8 cellular contexts compared by ENCODE assay signal in genomic region chr4:6575503-6576240, GRCh38. TPM values are rescaled to one million over a fixed set of nuclear protein-coding genes. Genes with fewer than 3 reads are reported as not detected.
DNase-seq lines count a peak whose midpoint lies in the region; ATAC-seq and TF ChIP-seq lines count a peak whose summit lies in the region.

No MANE protein-coding gene starts in this region.

- H3K4me1 Mint-ChIP-seq in HFFc6 (ENCODE audit: low read depth), result no peaks in the 10 kb centered on the region
- H3K4me1 Mint-ChIP-seq in activated CD4-positive, alpha-beta memory T cell treated with anti-CD3 and anti-CD28 coated beads, Interleukin-2, amount 10 ng/mL, durations not matched to agents 7 days and 5 days, result peaks cover 19% of the 10 kb centered on the region

- DNase-seq in HFFc6 (no peak), GM03348 (ENCODE audit: low spot score) (no peak), cerebellum (ENCODE audit: low spot score) (no peak)
- no peak for DNase-seq in activated CD4-positive, alpha-beta memory T cell treated with anti-CD3 and anti-CD28 coated beads, Interleukin-2, amount 10 ng/mL, durations not matched to agents 7 days and 5 days
- no peak for DNase-seq in stimulated activated naive CD8-positive, alpha-beta T cell treated with anti-CD3 and anti-CD28 coated beads, Interleukin-15, Interleukin-2, amounts not matched to agents 100 U/mL and 50 U/mL, for 24 hours

- no peaks in the 10 kb centered on the region for H3K4me1 ChIP-seq in iPS-15b (ENCODE audit: control insufficient read depth, insufficient read depth, low read length)

- H3K27ac Mint-ChIP-seq in HFFc6, result peak overlapping the region; percentile 59
- H3K27ac Mint-ChIP-seq in activated CD4-positive, alpha-beta memory T cell treated with anti-CD3 and anti-CD28 coated beads, Interleukin-2, amount 10 ng/mL, durations not matched to agents 7 days and 5 days, result peak overlapping the region; percentile 78

- peaks cover 9% of the 10 kb centered on the region; the same call in 1 of the 2 replicates for H3K9me3 Mint-ChIP-seq in HFFc6
- no peaks in the 10 kb centered on the region for H3K9me3 Mint-ChIP-seq in activated CD4-positive, alpha-beta memory T cell treated with anti-CD3 and anti-CD28 coated beads, Interleukin-2, amount 10 ng/mL, durations not matched to agents 7 days and 5 days

- peaks cover 35% of the 10 kb centered on the region for H3K36me3 Mint-ChIP-seq in HFFc6 (ENCODE audit: low read depth)
- H3K36me3 Mint-ChIP-seq in activated CD4-positive, alpha-beta memory T cell treated with anti-CD3 and anti-CD28 coated beads, Interleukin-2, amount 10 ng/mL, durations not matched to agents 7 days and 5 days (ENCODE audit: low read depth), result peaks cover 35% of the 10 kb centered on the region

- ATAC-seq in stimulated activated naive CD8-positive, alpha-beta T cell treated with anti-CD3 and anti-CD28 coated beads, Interleukin-15, Interleukin-2, amounts not matched to agents 100 U/mL and 50 U/mL, for 24 hours, result peak; percentile 3
- ATAC-seq in GM18868 (IDR thresholded peaks at IDR 0.05; ENCODE audit: unreplicated experiment) (no peak), GM21360 (IDR thresholded peaks at IDR 0.05; ENCODE audit: unreplicated experiment) (no peak)

- H3K4me3 ChIP-seq in iPS-15b (ENCODE audit: low read depth, low read length), result peak overlapping the region; percentile 82

- H3K27me3 ChIP-seq in iPS-15b (ENCODE audit: control insufficient read depth, insufficient read depth, low read length), result peaks cover 24% of the 10 kb centered on the region

- POLR2A ChIA-PET in activated CD4-positive, alpha-beta memory T cell treated with anti-CD3 and anti-CD28 coated beads, Interleukin-2, amount 10 ng/mL, durations not matched to agents 7 days and 5 days (lab: Charles Lee), result interaction anchor here (1.0 to 1.6 kb wide), 5 partner anchors 11 to 333 kb away, joined by 3 to 6 read pairs (median 4); no protein-coding TSS in a partner anchor

- CTCF ChIA-PET in activated CD4-positive, alpha-beta memory T cell treated with anti-CD3 and anti-CD28 coated beads, Interleukin-2, amount 10 ng/mL, durations not matched to agents 7 days and 5 days (lab: Charles Lee), result interaction anchor here (0.9 to 1.9 kb wide), 2 partner anchors 65 to 99 kb away, joined by 4 to 7 read pairs; partner anchors contain the start of gene MRFAP1

- peaks cover 6% of the 10 kb centered on the region for H3K36me3 ChIP-seq in iPS-15b (ENCODE audit: control insufficient read depth, insufficient read depth, low read length)

- H3K4me3 Mint-ChIP-seq in HFFc6, result peak overlapping the region; percentile 84
- peak overlapping the region; percentile 83 for H3K4me3 Mint-ChIP-seq in activated CD4-positive, alpha-beta memory T cell treated with anti-CD3 and anti-CD28 coated beads, Interleukin-2, amount 10 ng/mL, durations not matched to agents 7 days and 5 days

- TF ChIP-seq CTCF in HFFc6 (IDR thresholded peaks at IDR 0.05), result no peak

- peaks cover 19% of the 10 kb centered on the region for H3K27me3 Mint-ChIP-seq in HFFc6 (ENCODE audit: insufficient read depth)
- peaks cover 9% of the 10 kb centered on the region for H3K27me3 Mint-ChIP-seq in activated CD4-positive, alpha-beta memory T cell treated with anti-CD3 and anti-CD28 coated beads, Interleukin-2, amount 10 ng/mL, durations not matched to agents 7 days and 5 days

- H3K9ac ChIP-seq in iPS-15b (ENCODE audit: low read depth, low read length), result peak overlapping the region; percentile 47

- H3K9me3 ChIP-seq in iPS-15b (ENCODE audit: control insufficient read depth, insufficient read depth, low read length), result no peaks in the 10 kb centered on the region

RNA-seq across cellular contexts. Expression of gene MAN2B2, which starts 0.7 kb away (rescaled TPM):
- total RNA-seq in HFFc6 (2021; fragmentation: NEBNext Ultra II Directional; extraction: Animal tissue kit (Norgen Biotek cat#: 25700)), result 10 to 100 TPM; 35.8 to 44.5 (median 40.5) TPM
- 10 to 100 TPM; 34.8 to 36.3 TPM for total RNA-seq in activated CD4-positive, alpha-beta memory T cell treated with anti-CD3 and anti-CD28 coated beads, Interleukin-2, amount 10 ng/mL, durations not matched to agents 7 days and 5 days
- total RNA-seq in cerebellum, result 6.4 TPM
